Comparison of ENCODE assay signal across 1 cellular context in the genomic region with DNA sequence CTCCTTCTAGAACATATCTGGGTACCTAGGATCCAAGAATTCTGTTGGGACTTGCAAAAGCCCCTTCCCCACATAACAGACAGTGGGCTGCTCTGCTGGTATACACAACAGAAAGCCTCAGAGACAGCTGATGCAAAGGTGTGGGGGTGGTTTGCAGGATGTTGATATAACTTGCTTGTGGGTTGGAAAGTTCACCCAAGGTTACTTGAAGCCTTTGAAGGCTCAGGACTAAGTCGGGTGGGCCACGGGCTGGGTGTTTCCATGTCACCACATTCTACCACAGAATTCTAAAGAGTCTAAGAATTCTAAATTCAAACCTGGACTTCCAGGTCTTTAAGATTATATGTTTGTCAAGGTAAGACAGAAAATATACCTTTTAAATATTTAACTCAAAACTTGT.
TF ChIP-seq lines count a peak whose summit lies in the region.

No MANE protein-coding gene starts in this region.

TF ChIP-seq in K562, 482 proteins besides CTCF, POLR2A, EP300 and RAD21:
- TF ChIP-seq EGR1 (conservative IDR thresholded peaks at IDR 0.05) (peak; percentile 38), CHCHD3 (CRISPR knock-in tag; IDR thresholded peaks at IDR 0.05) (no peak)
